In genomic region chr10:77926566-77927342, GRCh38 we compare ENCODE assay signal across 8 cellular contexts. TPM values are rescaled to one million over a fixed set of nuclear protein-coding genes. Genes with fewer than 3 reads are reported as not detected.
DNase-seq lines count a peak whose midpoint lies in the region; ATAC-seq, FAIRE-seq and TF ChIP-seq lines count a peak whose summit lies in the region.

Gene DLG5 (minus strand): TSS chr10:77926755. CDS start chr10:77926520, 235 bp downstream.

- H3K27ac Mint-ChIP-seq in activated T-helper 1 cell treated with anti-CD3 and anti-CD28 coated beads, Interleukin-12 subunit alpha, Interleukin-12 subunit beta, Interleukin-2, Interleukin-4 antibody, amounts not matched to agents 30 ng/mL and 10 ng/mL and 1 ng/mL, durations not matched to agents 14 hours and 24 hours and 36 hours, result no peak within 1 kb of the TSS
- peak within 1 kb of the TSS; percentile 8 to 23 for H3K27ac Mint-ChIP-seq in natural killer cell treated with Interleukin-12 subunit alpha and Interleukin-12 subunit beta and Interleukin-15 and Interleukin-18, amount 100 ng/mL, for 72 hours

- H3K9me3 ChIP-seq in aorta (ENCODE audit: control insufficient read depth, low read length), result no peaks in the 10 kb centered on the region

- H3K27me3 Mint-ChIP-seq in activated T-helper 1 cell treated with anti-CD3 and anti-CD28 coated beads, Interleukin-12 subunit alpha, Interleukin-12 subunit beta, Interleukin-2, Interleukin-4 antibody, amounts not matched to agents 30 ng/mL and 10 ng/mL and 1 ng/mL, durations not matched to agents 14 hours and 24 hours and 36 hours (ENCODE audit: insufficient read depth), result peaks cover 41% of the 10 kb centered on the region
- H3K27me3 Mint-ChIP-seq in natural killer cell treated with Interleukin-12 subunit alpha and Interleukin-12 subunit beta and Interleukin-15 and Interleukin-18, amount 100 ng/mL, for 72 hours, result peaks cover 6 to 10% of the 10 kb centered on the region in 2 donors

- intact Hi-C loops in activated T-helper 1 cell treated with anti-CD3 and anti-CD28 coated beads, Interleukin-12 subunit alpha, Interleukin-12 subunit beta, Interleukin-2, Interleukin-4 antibody, amounts not matched to agents 30 ng/mL and 10 ng/mL and 1 ng/mL, durations not matched to agents 14 hours and 24 hours and 36 hours (cut with micrococcal nuclease), result loop anchor here (1.0 to 5.0 kb wide), 3 partner anchors 51 to 106 kb away; partner anchors contain the start of gene RPS24
- intact Hi-C loops in aorta (cut with DNase I), result loop anchor here (2.0 to 5.0 kb wide), 4 partner anchors 41 to 79 kb away; no protein-coding TSS in a partner anchor

- H3K36me3 Mint-ChIP-seq in activated T-helper 1 cell treated with anti-CD3 and anti-CD28 coated beads, Interleukin-12 subunit alpha, Interleukin-12 subunit beta, Interleukin-2, Interleukin-4 antibody, amounts not matched to agents 30 ng/mL and 10 ng/mL and 1 ng/mL, durations not matched to agents 14 hours and 24 hours and 36 hours (ENCODE audit: low read depth), result no peaks in the 10 kb centered on the region
- H3K36me3 Mint-ChIP-seq in natural killer cell treated with Interleukin-12 subunit alpha and Interleukin-12 subunit beta and Interleukin-15 and Interleukin-18, amount 100 ng/mL, for 72 hours, result no peaks in the 10 kb centered on the region

- peak within 1 kb of the TSS; percentile 76 for H3K4me3 Mint-ChIP-seq in activated T-helper 1 cell treated with anti-CD3 and anti-CD28 coated beads, Interleukin-12 subunit alpha, Interleukin-12 subunit beta, Interleukin-2, Interleukin-4 antibody, amounts not matched to agents 30 ng/mL and 10 ng/mL and 1 ng/mL, durations not matched to agents 14 hours and 24 hours and 36 hours
- peak within 1 kb of the TSS; percentile 88 for H3K4me3 Mint-ChIP-seq in natural killer cell treated with Interleukin-12 subunit alpha and Interleukin-12 subunit beta and Interleukin-15 and Interleukin-18, amount 100 ng/mL, for 72 hours

- TF ChIP-seq CTCF in KMS-11 (conservative IDR thresholded peaks at IDR 0.05; ENCODE audit: low read depth, low read length), result no peak
- no peak for TF ChIP-seq CTCF in foreskin fibroblast (IDR thresholded peaks at IDR 0.05; ENCODE audit: low read depth, low read length)

- H3K27me3 ChIP-seq in KMS-11 (ENCODE audit: insufficient read depth, low read depth) (peaks cover 10% of the 10 kb centered on the region; the same call in 1 of the 2 replicates), aorta (ENCODE audit: control insufficient read depth in 1 of 2, insufficient read depth in 2 of 2, low read length in 1 of 2) (no peaks in the 10 kb centered on the region)

- H3K9ac ChIP-seq in KMS-11, result peak within 1 kb of the TSS; percentile 35; the same call in 1 of the 2 replicates

- H2AFZ ChIP-seq in KMS-11 (ENCODE audit: low read depth), result peak within 1 kb of the TSS; percentile 57

- no peaks in the 10 kb centered on the region for H3K36me3 ChIP-seq in KMS-11 (ENCODE audit: insufficient read depth)
- no peaks in the 10 kb centered on the region for H3K36me3 ChIP-seq in aorta (ENCODE audit: control insufficient read depth in 1 of 2, insufficient read depth in 2 of 2, low read length in 1 of 2)

- ATAC-seq in GM21423 (IDR thresholded peaks at IDR 0.05; ENCODE audit: unreplicated experiment) (peak; percentile 56), aorta (ENCODE audit: low FRiP score) (peak; percentile 87)
- peak; percentile 84 to 89 for ATAC-seq in natural killer cell treated with Interleukin-12 subunit alpha and Interleukin-12 subunit beta and Interleukin-15 and Interleukin-18, amount 100 ng/mL, for 72 hours

- peaks cover 17% of the 10 kb centered on the region for H3K4me1 Mint-ChIP-seq in activated T-helper 1 cell treated with anti-CD3 and anti-CD28 coated beads, Interleukin-12 subunit alpha, Interleukin-12 subunit beta, Interleukin-2, Interleukin-4 antibody, amounts not matched to agents 30 ng/mL and 10 ng/mL and 1 ng/mL, durations not matched to agents 14 hours and 24 hours and 36 hours (ENCODE audit: low read depth)
- peaks cover 10 to 14% of the 10 kb centered on the region in 2 donors for H3K4me1 Mint-ChIP-seq in natural killer cell treated with Interleukin-12 subunit alpha and Interleukin-12 subunit beta and Interleukin-15 and Interleukin-18, amount 100 ng/mL, for 72 hours (ENCODE audit: low read depth in 2 of 2)

- DNase-seq in EH (ENCODE audit: low read depth) (peak; percentile 81), foreskin fibroblast (peak; percentile 61 to 88), aorta (peak; percentile 69 to 91), HTR-8/SVneo (ENCODE audit: insufficient read length, low spot score) (no peak)
- DNase-seq in activated T-helper 1 cell treated with anti-CD3 and anti-CD28 coated beads, Interleukin-12 subunit alpha, Interleukin-12 subunit beta, Interleukin-2, Interleukin-4 antibody, amounts not matched to agents 30 ng/mL and 10 ng/mL and 1 ng/mL, durations not matched to agents 14 hours and 24 hours and 36 hours (ENCODE audit: low spot score), result peak; percentile 18
- peak; percentile 73 for DNase-seq in natural killer cell treated with Interleukin-12 subunit alpha and Interleukin-12 subunit beta and Interleukin-15 and Interleukin-18, amount 100 ng/mL, for 72 hours (ENCODE audit: low spot score)

- H4K20me1 ChIP-seq in KMS-11 (ENCODE audit: insufficient read depth), result no peaks in the 10 kb centered on the region

- FAIRE-seq in HTR-8/SVneo (lab: Jason Lieb, UNC), result no peak

- H3K79me2 ChIP-seq in KMS-11 (ENCODE audit: insufficient read depth, low read depth), result no peaks in the 10 kb centered on the region

- no peaks in the 10 kb centered on the region for H3K9me3 Mint-ChIP-seq in activated T-helper 1 cell treated with anti-CD3 and anti-CD28 coated beads, Interleukin-12 subunit alpha, Interleukin-12 subunit beta, Interleukin-2, Interleukin-4 antibody, amounts not matched to agents 30 ng/mL and 10 ng/mL and 1 ng/mL, durations not matched to agents 14 hours and 24 hours and 36 hours
- no peaks in the 10 kb centered on the region for H3K9me3 Mint-ChIP-seq in natural killer cell treated with Interleukin-12 subunit alpha and Interleukin-12 subunit beta and Interleukin-15 and Interleukin-18, amount 100 ng/mL, for 72 hours

- H3K27ac ChIP-seq in KMS-11 (no peak within 1 kb of the TSS), aorta (ENCODE audit: low read depth in 1 of 2, low read length in 2 of 2) (peak within 1 kb of the TSS; percentile 44 to 55)

- H3K4me1 ChIP-seq in KMS-11 (ENCODE audit: low read depth, poor library complexity, severe bottlenecking) (peaks cover 7% of the 10 kb centered on the region), aorta (ENCODE audit: control insufficient read depth in 1 of 2, insufficient read depth in 2 of 2, low read length in 2 of 2) (no peaks in the 10 kb centered on the region)

- no peak within 1 kb of the TSS for H3K4me3 ChIP-seq in KMS-11 (IDR thresholded peaks at IDR 0.05; ENCODE audit: insufficient read depth, low read depth, low read length)
- peak within 1 kb of the TSS; percentile 78 to 81 for H3K4me3 ChIP-seq in foreskin fibroblast (ENCODE audit: low read depth in 1 of 2, low read length in 2 of 2)
- peak within 1 kb of the TSS; percentile 71 to 97 for H3K4me3 ChIP-seq in aorta (ENCODE audit: low read length in 2 of 2)

- 1% methylated on average over 35 to 95 of the region's 95 CpGs for WGBS in aorta, 2 donors

- H3K4me2 ChIP-seq in KMS-11, result peak within 1 kb of the TSS; percentile 82

RNA-seq across cellular contexts. Expression of gene DLG5, which starts in this region (rescaled TPM):
- 4.0 and 4.1 TPM in 2 replicates for total RNA-seq in activated T-helper 1 cell treated with anti-CD3 and anti-CD28 coated beads, Interleukin-12 subunit alpha, Interleukin-12 subunit beta, Interleukin-2, Interleukin-4 antibody, amounts not matched to agents 30 ng/mL and 10 ng/mL and 1 ng/mL, durations not matched to agents 14 hours and 24 hours and 36 hours
- 10 to 100 TPM in 1 of 2 donors, 1 to 10 TPM in 1; 8.5 to 12.3 TPM for total RNA-seq in natural killer cell treated with Interleukin-12 subunit alpha and Interleukin-12 subunit beta and Interleukin-15 and Interleukin-18, amount 100 ng/mL, for 72 hours
- total RNA-seq in aorta, result 10 to 100 TPM; 50.5 to 70.6 TPM
- 10 to 100 TPM; 10.0 to 20.3 TPM for polyA plus RNA-seq in aorta
